Comparison of ENCODE assay signal across 14 cellular contexts in the genomic region with DNA sequence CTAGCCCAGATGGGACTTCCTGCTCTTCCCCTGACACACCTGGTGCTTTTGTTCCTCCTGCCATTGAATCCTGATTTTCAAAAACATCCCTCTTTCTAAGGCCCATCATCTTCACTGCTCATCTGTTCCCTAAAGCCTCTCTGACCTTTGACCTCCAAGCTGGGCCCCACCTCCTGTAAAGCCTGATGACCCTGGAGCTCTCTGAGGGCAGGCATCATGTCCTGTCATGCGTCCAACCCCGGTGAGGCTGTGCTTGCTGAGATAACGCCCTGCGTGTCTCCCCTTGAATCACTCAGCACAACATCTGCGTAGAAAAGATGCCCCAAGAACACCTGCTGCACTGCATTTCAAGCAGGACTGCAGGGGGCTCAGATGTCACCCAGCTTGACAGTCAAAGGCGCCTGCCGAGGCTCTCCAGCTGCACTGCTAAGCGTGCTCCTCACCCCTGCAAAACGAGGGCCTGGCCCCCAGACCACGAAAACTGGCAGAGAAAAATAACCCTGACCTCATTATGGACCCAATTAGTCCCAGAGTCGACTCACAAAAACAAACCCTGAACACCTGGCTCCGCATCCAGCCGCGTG.
DNase-seq lines count a peak whose midpoint lies in the region; ATAC-seq, FAIRE-seq and TF ChIP-seq lines count a peak whose summit lies in the region.
"Had no signal": no experiment of that assay in that cellular context is flagged by ENCODE, and none has a peak within 500 bp of the region (broad histone marks: within the 10 kb centered on the region; RNA-seq: fewer than 3 reads in every experiment).

No MANE protein-coding gene starts in this region.

- no peak for TF ChIP-seq CTCF in K562 (IDR thresholded peaks at IDR 0.05 in 2 of 3, conservative IDR thresholded peaks at IDR 0.05 in 1 of 3; ENCODE audit: insufficient read depth in 2 of 3, low read depth in 1 of 3, low read length in 3 of 3)

- H3K9ac ChIP-seq in K562 (ENCODE audit: insufficient read depth in 1 of 2, low read depth in 2 of 2, low read length in 2 of 2): no peak overlapping the region

- intact Hi-C loops in K562 (cut with micrococcal nuclease) (no loop called here), aorta (cut with DNase I) (no loop called here)

- TF ChIP-seq POLR2A in K562 (conservative IDR thresholded peaks at IDR 0.05): no peak

- peaks cover 18 to 41% of the 10 kb centered on the region in 2 experiments for H3K27me3 ChIP-seq in K562 (ENCODE audit: control insufficient read depth in 2 of 2, insufficient read depth in 2 of 2, low read length in 2 of 2)
- no peaks in the 10 kb centered on the region for H3K27me3 ChIP-seq in aorta (ENCODE audit: control insufficient read depth in 1 of 2, insufficient read depth in 2 of 2, low read length in 1 of 2)

- POLR2A ChIA-PET in K562 (lab: Yijun Ruan, JAX): interaction anchor here (1.9 kb wide), 1 partner anchor 23 kb away, joined by 4 read pairs; no protein-coding TSS in a partner anchor

- H3K36me3 ChIP-seq in K562 (ENCODE audit: control insufficient read depth, insufficient read depth, low read length): no peaks in the 10 kb centered on the region
- no peaks in the 10 kb centered on the region for H3K36me3 ChIP-seq in aorta (ENCODE audit: control insufficient read depth in 1 of 2, insufficient read depth in 2 of 2, low read length in 1 of 2)

- H3K9me3 ChIP-seq in K562 (replicated peaks; ENCODE audit: control insufficient read depth, insufficient read depth, low read depth, low read length) (no peaks in the 10 kb centered on the region), aorta (ENCODE audit: control insufficient read depth, low read length) (no peaks in the 10 kb centered on the region)

- H3K4me3 Mint-ChIP-seq in stimulated activated naive CD8-positive, alpha-beta T cell treated with anti-CD3 and anti-CD28 coated beads, Interleukin-15, amount 100 ng/mL, for 72 hours: no peak overlapping the region
- H3K4me3 Mint-ChIP-seq: stimulated activated naive B cell treated with anti-CD40 and anti-IgM and Interleukin-4, amounts not matched to agents 10 μg/mL and 1 μg/mL and 100 μg/mL, for 72 hours had no signal

- no peaks in the 10 kb centered on the region for H3K27me3 Mint-ChIP-seq in stimulated activated naive CD8-positive, alpha-beta T cell treated with anti-CD3 and anti-CD28 coated beads, Interleukin-15, amount 100 ng/mL, for 72 hours
- H3K27me3 Mint-ChIP-seq: progenitor cell of endocrine pancreas; stimulated activated naive B cell treated with anti-CD40 and anti-IgM and Interleukin-4, amounts not matched to agents 10 μg/mL and 1 μg/mL and 100 μg/mL, for 72 hours had no signal

- DNase-seq in stimulated activated naive CD8-positive, alpha-beta T cell treated with anti-CD3 and anti-CD28 coated beads, Interleukin-15, amount 100 ng/mL, for 72 hours: no peak
- DNase-seq in stimulated activated naive CD8-positive, alpha-beta T cell treated with anti-CD3 and anti-CD28 coated beads, Interleukin-15, Interleukin-2, amounts not matched to agents 100 U/mL and 50 U/mL, for 24 hours: no peak
- DNase-seq in NCI-H524 treated with DMSO at 0.1 percent for 48 hours (lab: John Stamatoyannopoulos, UW) (peak; percentile 85), K562 (ENCODE audit: extremely low read depth in 1 of 4, low spot score in 3 of 4) (peak in 1 of 4 experiments; percentile 13), aorta (no peak), GM03348 (ENCODE audit: low spot score) (no peak)
- DNase-seq: activated T-cell treated with anti-CD3 and anti-CD28 coated beads for 4 hours; MM.1S; NCI-H774; stimulated activated naive B cell treated with anti-CD40 and anti-IgM and Interleukin-4, amounts not matched to agents 10 μg/mL and 1 μg/mL and 100 μg/mL, for 72 hours had no signal

- TF ChIP-seq EP300 in K562 (IDR thresholded peaks at IDR 0.05; ENCODE audit: low read length): no peak

- H3K9me1 ChIP-seq in K562 (ENCODE audit: control insufficient read depth, insufficient read depth, low read length): no peaks in the 10 kb centered on the region

- H4K20me1 ChIP-seq in K562 (replicated peaks; ENCODE audit: control insufficient read depth, insufficient read depth, low read length): no peaks in the 10 kb centered on the region

- H3K27ac ChIP-seq in K562 (ENCODE audit: extremely low read depth, low read depth, low read length): no peak overlapping the region
- H3K27ac ChIP-seq in aorta (ENCODE audit: low read depth in 1 of 2, low read length in 2 of 2): peak overlapping the region; percentile 5 to 63

- in situ Hi-C loops in K562 (cut with MboI): no loop called here

- 9% methylated on average over 14 of the region's 14 CpGs for WGBS in K562 (ENCODE audit: insufficient coverage, low coverage, missing lambda C conversion rate)
- WGBS in aorta, 2 donors: 90 to 91% methylated on average over 14 of the region's 14 CpGs

- H3K27ac Mint-ChIP-seq in stimulated activated naive CD8-positive, alpha-beta T cell treated with anti-CD3 and anti-CD28 coated beads, Interleukin-15, amount 100 ng/mL, for 72 hours: peak overlapping the region; percentile 1 to 62
- H3K27ac Mint-ChIP-seq: progenitor cell of endocrine pancreas; stimulated activated naive B cell treated with anti-CD40 and anti-IgM and Interleukin-4, amounts not matched to agents 10 μg/mL and 1 μg/mL and 100 μg/mL, for 72 hours had no signal

- H3K4me2 ChIP-seq in K562 (ENCODE audit: insufficient read depth, low read length): no peak overlapping the region

- no peaks in the 10 kb centered on the region for H3K4me1 ChIP-seq in K562 (replicated peaks in 1 of 2; ENCODE audit: control insufficient read depth in 2 of 2, insufficient read depth in 2 of 2, low read length in 2 of 2)
- peaks cover 0 to 2% of the 10 kb centered on the region in 2 donors for H3K4me1 ChIP-seq in aorta (ENCODE audit: control insufficient read depth in 1 of 2, insufficient read depth in 2 of 2, low read length in 2 of 2)

- BruUV-seq in K562 (replicated peaks; lab: Mats Ljungman, UMichigan): no TSS peak

- H3K4me1 Mint-ChIP-seq in stimulated activated naive CD8-positive, alpha-beta T cell treated with anti-CD3 and anti-CD28 coated beads, Interleukin-15, amount 100 ng/mL, for 72 hours: peaks cover 27% of the 10 kb centered on the region

- no peaks in the 10 kb centered on the region for H3K9me3 Mint-ChIP-seq in stimulated activated naive CD8-positive, alpha-beta T cell treated with anti-CD3 and anti-CD28 coated beads, Interleukin-15, amount 100 ng/mL, for 72 hours
- H3K9me3 Mint-ChIP-seq: stimulated activated naive B cell treated with anti-CD40 and anti-IgM and Interleukin-4, amounts not matched to agents 10 μg/mL and 1 μg/mL and 100 μg/mL, for 72 hours had no signal

- no peak for TF ChIP-seq RAD21 in K562 (CRISPR knock-in tag; conservative IDR thresholded peaks at IDR 0.05 in 1 of 2, IDR thresholded peaks at IDR 0.05 in 1 of 2)

- no peak for FAIRE-seq in K562 (lab: Jason Lieb, UNC)
- FAIRE-seq: keratinocyte had no signal

- ATAC-seq in stimulated activated naive CD8-positive, alpha-beta T cell treated with anti-CD3 and anti-CD28 coated beads, Interleukin-15, amount 100 ng/mL, for 72 hours: no peak
- ATAC-seq in stimulated activated naive CD8-positive, alpha-beta T cell treated with anti-CD3 and anti-CD28 coated beads, Interleukin-15, Interleukin-2, amounts not matched to agents 100 U/mL and 50 U/mL, for 24 hours: no peak
- no peak for ATAC-seq in K562
- ATAC-seq in aorta (ENCODE audit: low FRiP score): no peak
- no peak for ATAC-seq in GM21515 (IDR thresholded peaks at IDR 0.05; ENCODE audit: unreplicated experiment)
- ATAC-seq in GM18907 (IDR thresholded peaks at IDR 0.05; ENCODE audit: unreplicated experiment): no peak
- ATAC-seq: stimulated activated naive B cell treated with anti-CD40 and anti-IgM and Interleukin-4, amounts not matched to agents 10 μg/mL and 1 μg/mL and 100 μg/mL, for 72 hours had no signal

- no peaks in the 10 kb centered on the region for H3K79me2 ChIP-seq in K562 (ENCODE audit: control insufficient read depth, insufficient read depth, low read length)

- CTCF ChIA-PET in K562 (lab: Yijun Ruan, JAX; ENCODE audit: low intra/inter-chr PET ratio): no interaction called here

- H3K4me3 ChIP-seq in K562: no peak overlapping the region
- H3K4me3 ChIP-seq in aorta (ENCODE audit: low read length in 2 of 2): no peak overlapping the region

- H2AFZ ChIP-seq in K562 (ENCODE audit: low read depth, low read length): no peak overlapping the region

TF ChIP-seq in K562, 482 proteins besides CTCF, POLR2A, EP300 and RAD21 (continues in another document):
- no peak for TF ChIP-seq NR2C2 (CRISPR knock-in tag; IDR thresholded peaks at IDR 0.05)
- TF ChIP-seq NR2C2 (tag; IDR thresholded peaks at IDR 0.05): peak; percentile 41; the same call in 1 of the 2 replicates
- TF ChIP-seq SP2 (IDR thresholded peaks at IDR 0.05; ENCODE audit: extremely low read depth, low read depth, low read length, poor library complexity, severe bottlenecking): no peak
- TF ChIP-seq ZNF584 (CRISPR knock-in tag; IDR thresholded peaks at IDR 0.05; ENCODE audit: low read depth): no peak
- TF ChIP-seq, protein P1, sequence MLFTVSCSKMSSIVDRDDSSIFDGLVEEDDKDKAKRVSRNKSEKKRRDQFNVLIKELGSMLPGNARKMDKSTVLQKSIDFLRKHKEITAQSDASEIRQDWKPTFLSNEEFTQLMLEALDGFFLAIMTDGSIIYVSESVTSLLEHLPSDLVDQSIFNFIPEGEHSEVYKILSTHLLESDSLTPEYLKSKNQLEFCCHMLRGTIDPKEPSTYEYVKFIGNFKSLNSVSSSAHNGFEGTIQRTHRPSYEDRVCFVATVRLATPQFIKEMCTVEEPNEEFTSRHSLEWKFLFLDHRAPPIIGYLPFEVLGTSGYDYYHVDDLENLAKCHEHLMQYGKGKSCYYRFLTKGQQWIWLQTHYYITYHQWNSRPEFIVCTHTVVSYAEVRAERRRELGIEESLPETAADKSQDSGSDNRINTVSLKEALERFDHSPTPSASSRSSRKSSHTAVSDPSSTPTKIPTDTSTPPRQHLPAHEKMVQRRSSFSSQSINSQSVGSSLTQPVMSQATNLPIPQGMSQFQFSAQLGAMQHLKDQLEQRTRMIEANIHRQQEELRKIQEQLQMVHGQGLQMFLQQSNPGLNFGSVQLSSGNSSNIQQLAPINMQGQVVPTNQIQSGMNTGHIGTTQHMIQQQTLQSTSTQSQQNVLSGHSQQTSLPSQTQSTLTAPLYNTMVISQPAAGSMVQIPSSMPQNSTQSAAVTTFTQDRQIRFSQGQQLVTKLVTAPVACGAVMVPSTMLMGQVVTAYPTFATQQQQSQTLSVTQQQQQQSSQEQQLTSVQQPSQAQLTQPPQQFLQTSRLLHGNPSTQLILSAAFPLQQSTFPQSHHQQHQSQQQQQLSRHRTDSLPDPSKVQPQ (CRISPR knock-in tag; IDR thresholded peaks at IDR 0.05; ENCODE audit: borderline replicate concordance): no peak
- TF ChIP-seq SRF (CRISPR knock-in tag; IDR thresholded peaks at IDR 0.05): no peak
- TF ChIP-seq ZNF324 (CRISPR knock-in tag; IDR thresholded peaks at IDR 0.05): no peak
- TF ChIP-seq NR2C1 (IDR thresholded peaks at IDR 0.05): peak; percentile 51
- peak; percentile 50; the same call in 1 of the 2 replicates for TF ChIP-seq NR2C1 (tag; IDR thresholded peaks at IDR 0.05)
- TF ChIP-seq KAT2B (IDR thresholded peaks at IDR 0.05; ENCODE audit: low read depth, low read length): no peak
- TF ChIP-seq CBFA2T3 (IDR thresholded peaks at IDR 0.05): peak; percentile 55
- TF ChIP-seq CBFA2T2 (conservative IDR thresholded peaks at IDR 0.05): peak; percentile 35
